In the genomic region with DNA sequence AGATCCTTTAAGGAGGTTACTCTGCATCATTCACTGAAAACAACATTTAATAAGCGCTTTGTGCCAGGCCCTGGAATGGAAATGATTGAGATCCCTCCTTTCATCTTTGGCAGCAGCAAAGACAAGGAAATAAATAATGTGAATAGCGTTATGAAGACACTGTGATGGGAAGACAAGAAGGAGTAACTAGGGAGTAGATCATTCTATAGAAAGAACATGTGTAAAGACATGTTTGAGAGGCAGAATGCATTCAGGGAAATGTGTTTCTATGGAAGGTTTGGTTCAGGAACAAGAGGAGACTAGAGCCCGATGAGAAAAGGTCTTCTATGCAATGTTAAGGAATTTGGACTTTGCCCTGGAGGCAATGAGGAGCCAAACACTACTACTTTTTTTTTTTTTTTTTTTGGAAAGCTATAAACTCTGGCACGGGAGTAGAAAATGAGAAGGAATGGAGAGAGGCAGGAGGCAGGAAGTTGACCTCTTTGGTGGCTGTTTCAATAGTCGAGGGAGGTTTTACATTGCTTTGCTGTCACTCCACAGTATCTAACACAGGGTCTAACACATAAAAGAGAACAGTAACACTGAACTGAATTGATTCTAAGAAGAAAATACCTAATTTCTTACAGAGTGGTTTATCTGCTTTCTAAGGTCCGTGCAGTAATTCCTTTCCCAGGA, we compare ENCODE assay signal across 11 cellular contexts. TPM values are rescaled to one million over a fixed set of nuclear protein-coding genes. Genes with fewer than 3 reads are reported as not detected.
DNase-seq lines count a peak whose midpoint lies in the region; TF ChIP-seq lines count a peak whose summit lies in the region.
"Had no signal": no experiment of that assay in that cellular context is flagged by ENCODE, and none has a peak within 500 bp of the region (broad histone marks: within the 10 kb centered on the region; RNA-seq: fewer than 3 reads in every experiment).

No MANE protein-coding gene starts in this region.

- no peak overlapping the region for H3K27ac ChIP-seq in RWPE1
- H3K27ac ChIP-seq in osteoblast (ENCODE audit: low read depth, low read length): peak overlapping the region; percentile 89
- H3K27ac ChIP-seq: neutrophil had no signal

- POLR2A ChIA-PET in RWPE1 (lab: Yijun Ruan, JAX; ENCODE audit: low non-redundant PET): no interaction called here

- no peaks in the 10 kb centered on the region for H3K27me3 Mint-ChIP-seq in activated naive CD4-positive, alpha-beta T cell treated with anti-CD3 and anti-CD28 coated beads for 36 hours (ENCODE audit: low read depth)
- H3K27me3 Mint-ChIP-seq in activated T-helper 1 cell treated with anti-CD3 and anti-CD28 coated beads, Interleukin-12 subunit alpha, Interleukin-12 subunit beta, Interleukin-2, Interleukin-4 antibody, amounts not matched to agents 30 ng/mL and 10 ng/mL and 1 ng/mL, durations not matched to agents 14 hours and 24 hours and 36 hours (ENCODE audit: insufficient read depth): no peaks in the 10 kb centered on the region
- H3K27me3 Mint-ChIP-seq: CD8-positive, alpha-beta memory T cell had no signal

- CTCF ChIA-PET in RWPE1 (lab: Yijun Ruan, JAX): no interaction called here
- CTCF ChIA-PET in activated naive CD4-positive, alpha-beta T cell treated with anti-CD3 and anti-CD28 coated beads for 36 hours (lab: Charles Lee): no interaction called here

- H3K4me1 ChIP-seq in osteoblast (ENCODE audit: insufficient read depth, low read length): peaks cover 57% of the 10 kb centered on the region

- DNase-seq in COLO829 (ENCODE audit: low spot score) (peak; percentile 93), RWPE1 (ENCODE audit: low spot score) (peak; percentile 28), fibroblast of the aortic adventitia (ENCODE audit: low read depth) (peak; percentile 71), osteoblast (ENCODE audit: insufficient read length, low spot score, missing footprints) (no peak), NCI-H524 treated with DMSO at 0.1 percent for 48 hours (lab: John Stamatoyannopoulos, UW) (no peak), T1000 (lab: John Stamatoyannopoulos, UW) (no peak)
- DNase-seq in activated naive CD4-positive, alpha-beta T cell treated with anti-CD3 and anti-CD28 coated beads for 36 hours: no peak
- no peak for DNase-seq in activated T-helper 1 cell treated with anti-CD3 and anti-CD28 coated beads, Interleukin-12 subunit alpha, Interleukin-12 subunit beta, Interleukin-2, Interleukin-4 antibody, amounts not matched to agents 30 ng/mL and 10 ng/mL and 1 ng/mL, durations not matched to agents 14 hours and 24 hours and 36 hours (ENCODE audit: low spot score)
- DNase-seq: activated CD4-positive, CD25-positive, alpha-beta regulatory T cell; CD8-positive, alpha-beta memory T cell had no signal

- H3K9me3 Mint-ChIP-seq in activated naive CD4-positive, alpha-beta T cell treated with anti-CD3 and anti-CD28 coated beads for 36 hours: peaks cover 26% of the 10 kb centered on the region
- peaks cover 21% of the 10 kb centered on the region for H3K9me3 Mint-ChIP-seq in activated T-helper 1 cell treated with anti-CD3 and anti-CD28 coated beads, Interleukin-12 subunit alpha, Interleukin-12 subunit beta, Interleukin-2, Interleukin-4 antibody, amounts not matched to agents 30 ng/mL and 10 ng/mL and 1 ng/mL, durations not matched to agents 14 hours and 24 hours and 36 hours

- H3K4me3 ChIP-seq in fibroblast of the aortic adventitia (ENCODE audit: low read depth, low read length) (no peak overlapping the region), osteoblast (ENCODE audit: insufficient read depth, low read length) (peak overlapping the region; percentile 34)

- intact Hi-C loops in activated naive CD4-positive, alpha-beta T cell treated with anti-CD3 and anti-CD28 coated beads for 36 hours (cut with micrococcal nuclease): no loop called here
- intact Hi-C loops in activated T-helper 1 cell treated with anti-CD3 and anti-CD28 coated beads, Interleukin-12 subunit alpha, Interleukin-12 subunit beta, Interleukin-2, Interleukin-4 antibody, amounts not matched to agents 30 ng/mL and 10 ng/mL and 1 ng/mL, durations not matched to agents 14 hours and 24 hours and 36 hours (cut with micrococcal nuclease): no loop called here

- H3K4me3 Mint-ChIP-seq in activated naive CD4-positive, alpha-beta T cell treated with anti-CD3 and anti-CD28 coated beads for 36 hours: no peak overlapping the region
- H3K4me3 Mint-ChIP-seq in activated T-helper 1 cell treated with anti-CD3 and anti-CD28 coated beads, Interleukin-12 subunit alpha, Interleukin-12 subunit beta, Interleukin-2, Interleukin-4 antibody, amounts not matched to agents 30 ng/mL and 10 ng/mL and 1 ng/mL, durations not matched to agents 14 hours and 24 hours and 36 hours: no peak overlapping the region
- H3K4me3 Mint-ChIP-seq: CD8-positive, alpha-beta memory T cell had no signal

- no peak overlapping the region for H3K27ac Mint-ChIP-seq in activated naive CD4-positive, alpha-beta T cell treated with anti-CD3 and anti-CD28 coated beads for 36 hours
- no peak overlapping the region for H3K27ac Mint-ChIP-seq in activated T-helper 1 cell treated with anti-CD3 and anti-CD28 coated beads, Interleukin-12 subunit alpha, Interleukin-12 subunit beta, Interleukin-2, Interleukin-4 antibody, amounts not matched to agents 30 ng/mL and 10 ng/mL and 1 ng/mL, durations not matched to agents 14 hours and 24 hours and 36 hours
- H3K27ac Mint-ChIP-seq: CD8-positive, alpha-beta memory T cell had no signal

- no peak for TF ChIP-seq CTCF in RWPE1 (conservative IDR thresholded peaks at IDR 0.05; ENCODE audit: low read depth)
- TF ChIP-seq CTCF in fibroblast of the aortic adventitia (IDR thresholded peaks at IDR 0.05; ENCODE audit: insufficient read depth, low read length): no peak
- TF ChIP-seq CTCF in osteoblast (IDR thresholded peaks at IDR 0.05; ENCODE audit: extremely low read depth, low read depth, low read length): no peak

- H4K20me1 ChIP-seq in osteoblast (ENCODE audit: insufficient read depth, low read length): peaks cover 21% of the 10 kb centered on the region

- no peak overlapping the region for H2AFZ ChIP-seq in osteoblast (ENCODE audit: low read length)

- peaks cover 70% of the 10 kb centered on the region for H3K79me2 ChIP-seq in osteoblast (ENCODE audit: insufficient read depth, low read length)

- H3K27me3 ChIP-seq in osteoblast (ENCODE audit: insufficient read depth, low read length): no peaks in the 10 kb centered on the region
- H3K27me3 ChIP-seq: neutrophil had no signal

- no peaks in the 10 kb centered on the region for H3K9me3 ChIP-seq in osteoblast (ENCODE audit: low read depth, low read length)
- H3K9me3 ChIP-seq: neutrophil had no signal

- peak overlapping the region; percentile 63 for H3K4me2 ChIP-seq in osteoblast (ENCODE audit: insufficient read depth, low read length)

- peaks cover 41% of the 10 kb centered on the region for H3K4me1 Mint-ChIP-seq in activated naive CD4-positive, alpha-beta T cell treated with anti-CD3 and anti-CD28 coated beads for 36 hours (ENCODE audit: low read depth)
- H3K4me1 Mint-ChIP-seq in activated T-helper 1 cell treated with anti-CD3 and anti-CD28 coated beads, Interleukin-12 subunit alpha, Interleukin-12 subunit beta, Interleukin-2, Interleukin-4 antibody, amounts not matched to agents 30 ng/mL and 10 ng/mL and 1 ng/mL, durations not matched to agents 14 hours and 24 hours and 36 hours (ENCODE audit: low read depth): peaks cover 12% of the 10 kb centered on the region

- H3K36me3 ChIP-seq in osteoblast (ENCODE audit: insufficient read depth, low read length): no peaks in the 10 kb centered on the region
- H3K36me3 ChIP-seq: neutrophil had no signal

- peaks cover 26% of the 10 kb centered on the region for H3K36me3 Mint-ChIP-seq in activated naive CD4-positive, alpha-beta T cell treated with anti-CD3 and anti-CD28 coated beads for 36 hours (ENCODE audit: low read depth)
- H3K36me3 Mint-ChIP-seq in activated T-helper 1 cell treated with anti-CD3 and anti-CD28 coated beads, Interleukin-12 subunit alpha, Interleukin-12 subunit beta, Interleukin-2, Interleukin-4 antibody, amounts not matched to agents 30 ng/mL and 10 ng/mL and 1 ng/mL, durations not matched to agents 14 hours and 24 hours and 36 hours (ENCODE audit: low read depth): peaks cover 19% of the 10 kb centered on the region

RNA-seq across cellular contexts. Expression of a gene that starts 44.9 kb away (rescaled TPM):
- total RNA-seq in fibroblast of the aortic adventitia (ENCODE audit: low replicate concordance) (16.0 and 22.6 TPM in 2 replicates), osteoblast (20.6 and 23.5 TPM in 2 replicates)
- total RNA-seq in activated naive CD4-positive, alpha-beta T cell treated with anti-CD3 and anti-CD28 coated beads for 36 hours: 10 to 100 TPM; 10.1 to 11.1 TPM
- 14.9 and 15.9 TPM in 2 replicates for total RNA-seq in activated T-helper 1 cell treated with anti-CD3 and anti-CD28 coated beads, Interleukin-12 subunit alpha, Interleukin-12 subunit beta, Interleukin-2, Interleukin-4 antibody, amounts not matched to agents 30 ng/mL and 10 ng/mL and 1 ng/mL, durations not matched to agents 14 hours and 24 hours and 36 hours

Comparison
In these comparisons a context has a peak if more than half of its experiments do, and no peak if none do; other contexts are left out.
1. DNase-seq: peak in COLO829 (single experiment), RWPE1 (single experiment) and fibroblast of the aortic adventitia (single experiment); none in osteoblast (single experiment), NCI-H524 treated with DMSO at 0.1 percent for 48 hours (single experiment), T1000 (single experiment), activated naive CD4-positive, alpha-beta T cell treated with anti-CD3 and anti-CD28 coated beads for 36 hours (single experiment) and activated T-helper 1 cell treated with anti-CD3 and anti-CD28 coated beads, Interleukin-12 subunit alpha, Interleukin-12 subunit beta, Interleukin-2, Interleukin-4 antibody, amounts not matched to agents 30 ng/mL and 10 ng/mL and 1 ng/mL, durations not matched to agents 14 hours and 24 hours and 36 hours (single experiment).